ENCODE assay signal across 24 cellular contexts in the genomic region with DNA sequence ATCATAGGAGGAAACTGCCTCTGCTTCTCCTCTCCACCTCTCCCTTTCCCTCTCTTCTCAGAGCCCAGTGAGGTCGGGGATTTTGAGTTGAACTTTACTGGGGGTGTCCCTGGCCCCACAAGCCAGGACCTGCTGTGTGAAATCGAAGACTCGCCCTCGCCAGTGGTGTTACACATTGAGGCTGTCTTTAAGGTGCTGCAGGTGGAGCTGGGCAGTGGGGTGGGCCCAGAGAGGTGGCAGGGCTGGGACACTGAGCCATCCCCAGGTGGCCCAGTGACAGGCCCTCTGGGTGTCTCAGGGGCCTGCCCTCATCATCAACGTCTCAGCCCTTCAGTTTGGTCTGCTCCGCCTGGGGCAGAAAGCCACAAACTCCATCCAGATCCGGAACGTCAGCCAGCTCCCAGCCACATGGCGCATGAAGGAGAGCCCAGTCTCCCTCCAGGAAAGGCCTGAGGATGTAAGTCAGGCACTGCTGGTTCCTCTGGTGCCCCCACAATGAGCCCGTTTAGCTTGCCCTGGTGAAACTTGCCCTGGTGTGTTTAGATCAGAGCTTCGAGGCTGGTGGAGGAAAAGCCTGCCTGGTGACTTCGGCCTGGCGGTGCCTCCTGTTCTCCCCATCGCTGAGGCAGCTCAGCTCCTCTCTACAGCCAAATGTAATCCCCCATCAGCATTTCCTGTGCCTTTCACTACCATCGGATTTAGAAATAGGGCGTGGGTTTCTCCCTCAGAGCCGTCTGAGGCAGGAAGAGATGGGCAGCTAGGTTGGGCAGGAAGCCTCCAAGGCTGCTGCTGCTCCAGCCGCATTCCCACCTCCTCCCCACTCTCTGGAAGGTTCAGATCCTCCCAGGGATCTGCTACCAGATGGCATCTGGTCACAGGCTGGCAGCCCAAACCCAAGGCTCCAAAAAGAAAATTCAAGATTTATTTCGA. TPM values are rescaled to one million over a fixed set of nuclear protein-coding genes. Genes with fewer than 3 reads are reported as not detected.
DNase-seq lines count a peak whose midpoint lies in the region; ATAC-seq and TF ChIP-seq lines count a peak whose summit lies in the region.
"Had no signal": no experiment of that assay in that cellular context is flagged by ENCODE, and none has a peak within 500 bp of the region (broad histone marks: within the 10 kb centered on the region; RNA-seq: fewer than 3 reads in every experiment).

No MANE protein-coding gene starts in this region.

- no CpG with 5 or more reads among the region's 19 CpGs for WGBS in H9 (ENCODE audit: extremely low coverage, insufficient read length, low lambda C conversion rate)

- H3K27ac ChIP-seq in H9 (ENCODE audit: insufficient read length, low read depth, low read length): no peak overlapping the region
- H3K27ac ChIP-seq in cingulate gyrus (ENCODE audit: low read depth, low read length): peak overlapping the region; percentile 55
- H3K27ac ChIP-seq: RWPE1 had no signal

- H4K8ac ChIP-seq in H9 (replicated peaks; ENCODE audit: insufficient read length, low read depth, low read length): no peak overlapping the region

- H2AFZ ChIP-seq in H9 (ENCODE audit: low read length): no peak overlapping the region

- peak; percentile 33 for DNase-seq in H9
- peak; percentile 45 for DNase-seq in islet precursor cell
- no peak for DNase-seq in stimulated activated naive B cell treated with anti-CD40 and anti-IgM and Interleukin-4, amounts not matched to agents 10 μg/mL and 1 μg/mL and 100 μg/mL, for 72 hours
- no peak for DNase-seq in kidney tubule cell (ENCODE audit: low spot score)
- no peak for DNase-seq in activated CD8-positive, alpha-beta memory T cell treated with anti-CD3 and anti-CD28 coated beads, Interleukin-2, amount 50 U/mL, for 4 hours
- DNase-seq in sciatic nerve (ENCODE audit: low spot score): no peak
- DNase-seq in foreskin melanocyte: no peak
- DNase-seq: CD4-positive, CD25-positive, alpha-beta regulatory T cell; Karpas-422; NCI-H1092; NCI-H1417 treated with DMSO at 0.1 percent for 48 hours; NCI-H187; NCI-H2081 treated with DMSO at 0.1 percent for 48 hours; NCI-H2171; NCI-H226; NCI-H510A; NCI-H69; SHP77 had no signal

- H3K4me3 Mint-ChIP-seq in H9: no peak overlapping the region
- H3K4me3 Mint-ChIP-seq in stimulated activated naive B cell treated with anti-CD40 and anti-IgM and Interleukin-4, amounts not matched to agents 10 μg/mL and 1 μg/mL and 100 μg/mL, for 72 hours: no peak overlapping the region
- H3K4me3 Mint-ChIP-seq: CD4-positive, CD25-positive, alpha-beta regulatory T cell had no signal

- peaks cover 30 to 33% of the 10 kb centered on the region in 2 experiments for H3K4me1 Mint-ChIP-seq in H9
- H3K4me1 Mint-ChIP-seq in stimulated activated naive B cell treated with anti-CD40 and anti-IgM and Interleukin-4, amounts not matched to agents 10 μg/mL and 1 μg/mL and 100 μg/mL, for 72 hours: peaks cover 7 to 9% of the 10 kb centered on the region in 2 donors
- H3K4me1 Mint-ChIP-seq: CD4-positive, CD25-positive, alpha-beta regulatory T cell had no signal

- H2AK5ac ChIP-seq in H9 (ENCODE audit: insufficient read length, low read length): no peak overlapping the region

- no peak overlapping the region for H2BK15ac ChIP-seq in H9 (ENCODE audit: low read depth, low read length)

- no peak for TF ChIP-seq CTCF in H9 (conservative IDR thresholded peaks at IDR 0.05)

- H3K9ac ChIP-seq in H9 (ENCODE audit: extremely low read depth, insufficient read length, low read length): no peak overlapping the region

- no peak overlapping the region for H3K23ac ChIP-seq in H9 (ENCODE audit: insufficient read length, low read depth, low read length)

- no peak overlapping the region for H3K56ac ChIP-seq in H9 (ENCODE audit: insufficient read length, low read depth, low read length)

- H3K4me2 ChIP-seq in H9 (ENCODE audit: insufficient read depth, insufficient read length, low read length): no peak overlapping the region

- no peak overlapping the region for H2BK12ac ChIP-seq in H9 (ENCODE audit: insufficient read length, low read depth, low read length)

- intact Hi-C loops in sciatic nerve (cut with DNase I): no loop called here

- no peak overlapping the region; the same call in 1 of the 2 replicates for H3K14ac ChIP-seq in H9 (ENCODE audit: insufficient read depth, low read length)

- H3K18ac ChIP-seq in H9 (ENCODE audit: insufficient read length, low read depth, low read length): no peak overlapping the region

- no peaks in the 10 kb centered on the region for H3K36me3 Mint-ChIP-seq in H9 (ENCODE audit: insufficient read depth in 1 of 3, low read depth in 3 of 3)
- H3K36me3 Mint-ChIP-seq in stimulated activated naive B cell treated with anti-CD40 and anti-IgM and Interleukin-4, amounts not matched to agents 10 μg/mL and 1 μg/mL and 100 μg/mL, for 72 hours: no peaks in the 10 kb centered on the region

- no peak overlapping the region for H3K4ac ChIP-seq in H9 (ENCODE audit: low read depth, low read length)

- peaks cover 17% of the 10 kb centered on the region for H3K27me3 Mint-ChIP-seq in H9 (ENCODE audit: low read depth)
- H3K27me3 Mint-ChIP-seq in stimulated activated naive B cell treated with anti-CD40 and anti-IgM and Interleukin-4, amounts not matched to agents 10 μg/mL and 1 μg/mL and 100 μg/mL, for 72 hours: peaks cover 3 to 25% of the 10 kb centered on the region in 2 donors

- H3K79me1 ChIP-seq in H9 (ENCODE audit: insufficient read depth, low read depth, low read length, poor library complexity, severe bottlenecking): no peaks in the 10 kb centered on the region

- no peak overlapping the region for H2BK5ac ChIP-seq in H9 (ENCODE audit: insufficient read length, low read length)

- H2BK120ac ChIP-seq in H9 (ENCODE audit: low read depth, low read length, poor library complexity, severe bottlenecking): no peak overlapping the region

- H3K27me3 ChIP-seq in H9 (ENCODE audit: insufficient read depth, low read length): no peaks in the 10 kb centered on the region; the same call in 1 of the 2 replicates

- no peaks in the 10 kb centered on the region; a peak in 1 of 5 replicates for H3K9me3 Mint-ChIP-seq in H9
- no peaks in the 10 kb centered on the region for H3K9me3 Mint-ChIP-seq in stimulated activated naive B cell treated with anti-CD40 and anti-IgM and Interleukin-4, amounts not matched to agents 10 μg/mL and 1 μg/mL and 100 μg/mL, for 72 hours

- H2BK20ac ChIP-seq in H9 (ENCODE audit: low read depth, low read length, poor library complexity, severe bottlenecking): no peak overlapping the region

- no peaks in the 10 kb centered on the region for H3K9me3 ChIP-seq in H9 (ENCODE audit: control insufficient read depth, low read depth, low read length)

- no peak for ATAC-seq in stimulated activated naive B cell treated with anti-CD40 and anti-IgM and Interleukin-4, amounts not matched to agents 10 μg/mL and 1 μg/mL and 100 μg/mL, for 72 hours (replicated peaks)
- no peak for ATAC-seq in sciatic nerve

- no peak overlapping the region for H4K5ac ChIP-seq in H9 (ENCODE audit: insufficient read length, low read depth, low read length)

- no peaks in the 10 kb centered on the region for H3K23me2 ChIP-seq in H9 (ENCODE audit: insufficient read length, low read depth, low read length, poor library complexity, severe bottlenecking)

- no peaks in the 10 kb centered on the region for H3K79me2 ChIP-seq in H9 (ENCODE audit: insufficient read depth, low read length)

- H3K4me1 ChIP-seq in H9 (ENCODE audit: insufficient read depth, low read length): peaks cover 3% of the 10 kb centered on the region; the same call in 1 of the 2 replicates

- peak overlapping the region in 1 of 3 experiments; percentile 18; a peak in 3 of 7 replicates for H3K27ac Mint-ChIP-seq in H9
- peak overlapping the region; percentile 44 for H3K27ac Mint-ChIP-seq in stimulated activated naive B cell treated with anti-CD40 and anti-IgM and Interleukin-4, amounts not matched to agents 10 μg/mL and 1 μg/mL and 100 μg/mL, for 72 hours

- no peak overlapping the region for H4K91ac ChIP-seq in H9 (ENCODE audit: insufficient read length, low read depth, low read length)

- no peaks in the 10 kb centered on the region for H4K20me1 ChIP-seq in H9 (ENCODE audit: control insufficient read depth, insufficient read depth, insufficient read length)

- H3T11ph ChIP-seq in H9 (ENCODE audit: low read length): no peak overlapping the region

RNA-seq across cellular contexts. Expression of gene ACAA1, which starts 39.2 kb away (rescaled TPM):
- 41.9 and 44.3 TPM in 2 replicates for total RNA-seq in H9 (2021)
- 67.6 TPM for total RNA-seq in sciatic nerve

RNA-seq across cellular contexts. Expression of gene MYD88, which starts 40.8 kb away (rescaled TPM):
- total RNA-seq in H9 (2021) (33.4 and 34.2 TPM in 2 replicates), sciatic nerve (25.0 TPM)
- total RNA-seq: HT1080 had no signal

RNA-seq across cellular contexts. Expression of gene DLEC1, which starts 58.7 kb away (rescaled TPM):
- 2.0 and 2.1 TPM in 2 replicates for total RNA-seq in H9 (2021)
- 4.8 TPM for total RNA-seq in sciatic nerve
- total RNA-seq: A172, HepG2, HT1080, SK-MEL-5 had no signal

Comparison
In these comparisons a context has a peak if more than half of its experiments do, and no peak if none do; other contexts are left out.
1. DNase-seq: peak in H9 (single experiment) and islet precursor cell (single experiment); none in stimulated activated naive B cell treated with anti-CD40 and anti-IgM and Interleukin-4, amounts not matched to agents 10 μg/mL and 1 μg/mL and 100 μg/mL, for 72 hours (single experiment), kidney tubule cell (single experiment), activated CD8-positive, alpha-beta memory T cell treated with anti-CD3 and anti-CD28 coated beads, Interleukin-2, amount 50 U/mL, for 4 hours (single experiment), sciatic nerve (single experiment) and foreskin melanocyte (single experiment).